In the genomic region with DNA sequence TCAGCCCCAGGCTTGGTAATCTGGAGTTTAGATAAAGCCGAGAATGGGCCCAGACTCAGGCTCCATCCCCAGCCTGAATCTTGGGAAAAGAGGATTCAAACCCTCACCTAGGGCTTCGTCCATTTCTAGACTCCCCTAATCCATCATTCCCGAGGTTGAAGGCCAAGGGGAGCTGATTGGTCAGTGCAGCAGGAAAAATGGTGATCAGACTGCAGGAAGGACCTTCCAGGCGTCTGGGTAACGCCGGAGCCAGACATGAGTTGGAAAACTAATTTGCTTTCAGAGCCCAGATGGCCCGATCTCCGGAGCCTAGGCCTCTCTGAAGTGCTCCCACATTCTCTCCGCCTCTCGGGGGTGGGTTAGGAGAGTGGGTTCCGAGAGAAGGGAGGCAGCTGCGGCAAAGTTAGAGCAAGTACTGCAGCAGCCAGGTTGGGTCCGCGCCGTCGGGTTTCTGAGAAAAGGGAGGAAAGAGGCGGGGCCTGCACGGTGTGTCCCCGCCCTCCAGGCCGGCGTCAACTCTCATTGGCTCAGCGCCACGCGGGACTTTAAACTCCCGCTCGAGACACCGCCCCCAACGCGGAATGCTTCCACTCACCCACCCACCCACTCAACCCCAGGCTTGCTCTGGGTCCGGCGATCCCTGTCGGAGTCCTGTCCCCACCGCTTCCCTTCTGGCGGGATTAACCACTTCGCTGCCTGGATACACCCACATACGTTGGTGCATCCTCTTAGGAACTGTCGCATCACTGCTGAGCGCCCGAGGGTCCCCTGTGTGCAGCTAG, we compare ENCODE assay signal across 9 cellular contexts. TPM values are rescaled to one million over a fixed set of nuclear protein-coding genes. Genes with fewer than 3 reads are reported as not detected.
DNase-seq lines count a peak whose midpoint lies in the region; ATAC-seq and TF ChIP-seq lines count a peak whose summit lies in the region.
"Had no signal": no experiment of that assay in that cellular context is flagged by ENCODE, and none has a peak within 500 bp of the region (broad histone marks: within the 10 kb centered on the region; RNA-seq: fewer than 3 reads in every experiment).

No MANE protein-coding gene starts in this region.

- H3K79me2 ChIP-seq in H9 (ENCODE audit: insufficient read depth, low read length) = no peaks in the 10 kb centered on the region

- no peaks in the 10 kb centered on the region for H3K36me3 ChIP-seq in BLaER1 treated with 17β-estradiol and CSF1 and Interleukin-3, amounts not matched to agents 10 nM and 100 nM
- H3K36me3 ChIP-seq in iPS-20b (ENCODE audit: insufficient read depth, low read depth, low read length) = no peaks in the 10 kb centered on the region
- H3K36me3 ChIP-seq in spleen = no peaks in the 10 kb centered on the region

- peaks cover 10% of the 10 kb centered on the region for H3K23me2 ChIP-seq in H9 (ENCODE audit: insufficient read length, low read depth, low read length, poor library complexity, severe bottlenecking)

- H3K4me3 ChIP-seq in BLaER1 treated with 17β-estradiol and CSF1 and Interleukin-3, amounts not matched to agents 10 nM and 100 nM = peak overlapping the region in 8 of 10 experiments; percentile 0 to 76 (median 63); a peak in 6 of 20 replicates
- H3K4me3 ChIP-seq in iPS-20b (ENCODE audit: low read length) = peak overlapping the region; percentile 65
- H3K4me3 ChIP-seq in spleen = no peak overlapping the region

- peaks cover 91 to 100% (median 98%) of the 10 kb centered on the region in 11 experiments for H3K27me3 ChIP-seq in BLaER1 treated with 17β-estradiol and CSF1 and Interleukin-3, amounts not matched to agents 10 nM and 100 nM
- H3K27me3 ChIP-seq in H9 (ENCODE audit: insufficient read depth, low read length) (peaks cover 3% of the 10 kb centered on the region; the same call in 1 of the 2 replicates), iPS-20b (ENCODE audit: insufficient read depth, low read length) (peaks cover 85% of the 10 kb centered on the region), spleen (replicated peaks in 1 of 7) (peaks cover 6 to 100% (median 97%) of the 10 kb centered on the region in 7 donors)

- intact Hi-C loops in spleen (cut with DNase I; ENCODE audit: low total_unique reads) = no loop called here

- H2BK20ac ChIP-seq in H9 (ENCODE audit: low read depth, low read length, poor library complexity, severe bottlenecking) = no peak overlapping the region

- no peak overlapping the region for H2BK5ac ChIP-seq in H9 (ENCODE audit: insufficient read length, low read length)

- peak overlapping the region in 10 of 11 experiments; percentile 12 to 99 (median 94); a peak in 17 of 22 replicates for H3K4me2 ChIP-seq in BLaER1 treated with 17β-estradiol and CSF1 and Interleukin-3, amounts not matched to agents 10 nM and 100 nM
- H3K4me2 ChIP-seq in H9 (ENCODE audit: insufficient read depth, insufficient read length, low read length) = peak overlapping the region; percentile 76

- no peak overlapping the region for H4K91ac ChIP-seq in H9 (ENCODE audit: insufficient read length, low read depth, low read length)

- peaks cover 0 to 52% (median 23%) of the 10 kb centered on the region in 11 experiments; a peak in 16 of 22 replicates for H4K20me1 ChIP-seq in BLaER1 treated with 17β-estradiol and CSF1 and Interleukin-3, amounts not matched to agents 10 nM and 100 nM
- no peaks in the 10 kb centered on the region for H4K20me1 ChIP-seq in H9 (ENCODE audit: control insufficient read depth, insufficient read depth, insufficient read length)

- H3K4me1 Mint-ChIP-seq in H9 = peaks cover 35 to 42% of the 10 kb centered on the region in 2 experiments
- H3K4me1 Mint-ChIP-seq in stimulated activated naive B cell treated with anti-CD40 and anti-IgM and Interleukin-4, amounts not matched to agents 10 μg/mL and 1 μg/mL and 100 μg/mL, for 72 hours = peaks cover 33 to 66% of the 10 kb centered on the region in 2 donors

- H3T11ph ChIP-seq in H9 (ENCODE audit: low read length) = no peak overlapping the region

- peaks cover 16 to 54% (median 48%) of the 10 kb centered on the region in 10 experiments for H3K4me1 ChIP-seq in BLaER1 treated with 17β-estradiol and CSF1 and Interleukin-3, amounts not matched to agents 10 nM and 100 nM
- H3K4me1 ChIP-seq in H9 (ENCODE audit: insufficient read depth, low read length) (peaks cover 2% of the 10 kb centered on the region; the same call in 1 of the 2 replicates), iPS-20b (ENCODE audit: insufficient read depth, low read length) (peaks cover 7% of the 10 kb centered on the region), spleen (peaks cover 7 to 58% (median 35%) of the 10 kb centered on the region in 6 donors)

- H2AK5ac ChIP-seq in H9 (ENCODE audit: insufficient read length, low read length) = no peak overlapping the region

- no peak overlapping the region for H3K4ac ChIP-seq in H9 (ENCODE audit: low read depth, low read length)

- H2BK120ac ChIP-seq in H9 (ENCODE audit: low read depth, low read length, poor library complexity, severe bottlenecking) = no peak overlapping the region

- no peak overlapping the region for H4K8ac ChIP-seq in H9 (replicated peaks; ENCODE audit: insufficient read length, low read depth, low read length)

- no peak overlapping the region for H3K27ac Mint-ChIP-seq in H9
- no peak overlapping the region for H3K27ac Mint-ChIP-seq in stimulated activated naive B cell treated with anti-CD40 and anti-IgM and Interleukin-4, amounts not matched to agents 10 μg/mL and 1 μg/mL and 100 μg/mL, for 72 hours

- peaks cover 0 to 7% (median 0%) of the 10 kb centered on the region in 11 experiments; a peak in 4 of 22 replicates for H3K9me3 ChIP-seq in BLaER1 treated with 17β-estradiol and CSF1 and Interleukin-3, amounts not matched to agents 10 nM and 100 nM (replicated peaks in 1 of 11)
- H3K9me3 ChIP-seq in H9 (ENCODE audit: control insufficient read depth, low read depth, low read length) (no peaks in the 10 kb centered on the region), iPS-20b (ENCODE audit: insufficient read depth, low read depth, low read length) (no peaks in the 10 kb centered on the region), spleen (peaks cover 0 to 6% (median 0%) of the 10 kb centered on the region in 8 donors)

- H3K56ac ChIP-seq in H9 (ENCODE audit: insufficient read length, low read depth, low read length) = no peak overlapping the region

- H3K27me3 Mint-ChIP-seq in H9 (ENCODE audit: low read depth) = peaks cover 44% of the 10 kb centered on the region
- H3K27me3 Mint-ChIP-seq in stimulated activated naive B cell treated with anti-CD40 and anti-IgM and Interleukin-4, amounts not matched to agents 10 μg/mL and 1 μg/mL and 100 μg/mL, for 72 hours = peaks cover 76 to 95% of the 10 kb centered on the region in 2 donors

- H3K18ac ChIP-seq in H9 (ENCODE audit: insufficient read length, low read depth, low read length) = no peak overlapping the region

- TF ChIP-seq POLR2A in spleen (IDR thresholded peaks at IDR 0.05) = no peak

- no peak overlapping the region for H2AFZ ChIP-seq in H9 (ENCODE audit: low read length)

- TF ChIP-seq CTCF in H9 (conservative IDR thresholded peaks at IDR 0.05) = no peak
- no peak for TF ChIP-seq CTCF in spleen (IDR thresholded peaks at IDR 0.05 in 8 of 11, conservative IDR thresholded peaks at IDR 0.05 in 3 of 11)

- H3K9me3 Mint-ChIP-seq in H9 = no peaks in the 10 kb centered on the region; a peak in 1 of 5 replicates
- peaks cover 0 to 2% of the 10 kb centered on the region in 2 donors for H3K9me3 Mint-ChIP-seq in stimulated activated naive B cell treated with anti-CD40 and anti-IgM and Interleukin-4, amounts not matched to agents 10 μg/mL and 1 μg/mL and 100 μg/mL, for 72 hours

- WGBS in H9 (ENCODE audit: extremely low coverage, insufficient read length, low lambda C conversion rate) = no CpG with 5 or more reads among the region's 39 CpGs
- 10 to 19% (median 11%) methylated on average over 28 to 39 of the region's 39 CpGs for WGBS in spleen, 5 donors

- H3K9ac ChIP-seq in BLaER1 treated with 17β-estradiol and CSF1 and Interleukin-3, amounts not matched to agents 10 nM and 100 nM = no peak overlapping the region
- H3K9ac ChIP-seq in H9 (ENCODE audit: extremely low read depth, insufficient read length, low read length) = no peak overlapping the region
- H3K9ac ChIP-seq in iPS-20b (ENCODE audit: low read depth, low read length) = no peak overlapping the region; the same call in 1 of the 2 replicates

- H3K4me3 Mint-ChIP-seq in H9 = peak overlapping the region; percentile 68 to 90
- no peak overlapping the region for H3K4me3 Mint-ChIP-seq in stimulated activated naive B cell treated with anti-CD40 and anti-IgM and Interleukin-4, amounts not matched to agents 10 μg/mL and 1 μg/mL and 100 μg/mL, for 72 hours

- H3K23ac ChIP-seq in H9 (ENCODE audit: insufficient read length, low read depth, low read length) = no peak overlapping the region

- no peak for ATAC-seq in stimulated activated naive B cell treated with anti-CD40 and anti-IgM and Interleukin-4, amounts not matched to agents 10 μg/mL and 1 μg/mL and 100 μg/mL, for 72 hours (replicated peaks)
- no peak for ATAC-seq in HG03175 (IDR thresholded peaks at IDR 0.05; ENCODE audit: unreplicated experiment)

- no peaks in the 10 kb centered on the region; a peak in 1 of 7 replicates for H3K36me3 Mint-ChIP-seq in H9 (ENCODE audit: insufficient read depth in 1 of 3, low read depth in 3 of 3)
- peaks cover 0 to 3% of the 10 kb centered on the region in 2 donors for H3K36me3 Mint-ChIP-seq in stimulated activated naive B cell treated with anti-CD40 and anti-IgM and Interleukin-4, amounts not matched to agents 10 μg/mL and 1 μg/mL and 100 μg/mL, for 72 hours

- DNase-seq in H9 = peak; percentile 73
- peak; percentile 81 for DNase-seq in SK-N-DZ (ENCODE audit: low spot score)
- DNase-seq in Kasumi-1 (lab: John Stamatoyannopoulos, UW) = no peak
- DNase-seq in stimulated activated naive B cell treated with anti-CD40 and anti-IgM and Interleukin-4, amounts not matched to agents 10 μg/mL and 1 μg/mL and 100 μg/mL, for 72 hours = no peak
- no peak for DNase-seq in spleen

- H2BK12ac ChIP-seq in H9 (ENCODE audit: insufficient read length, low read depth, low read length) = no peak overlapping the region

- H4K5ac ChIP-seq in H9 (ENCODE audit: insufficient read length, low read depth, low read length) = no peak overlapping the region

- H3K27ac ChIP-seq in BLaER1 treated with 17β-estradiol and CSF1 and Interleukin-3, amounts not matched to agents 10 nM and 100 nM = no peak overlapping the region
- H3K27ac ChIP-seq in H9 (ENCODE audit: insufficient read length, low read depth, low read length) = no peak overlapping the region
- no peak overlapping the region for H3K27ac ChIP-seq in iPS-20b (ENCODE audit: low read length)
- no peak overlapping the region for H3K27ac ChIP-seq in spleen

- no peak overlapping the region for H3K14ac ChIP-seq in H9 (ENCODE audit: insufficient read depth, low read length)

- no peaks in the 10 kb centered on the region for H3K79me1 ChIP-seq in H9 (ENCODE audit: insufficient read depth, low read depth, low read length, poor library complexity, severe bottlenecking)

- H2BK15ac ChIP-seq in H9 (ENCODE audit: low read depth, low read length) = no peak overlapping the region

RNA-seq across cellular contexts. Expression of a gene that starts 0.8 kb away (rescaled TPM):
- total RNA-seq in H9 (2021) (5.6 and 6.4 TPM in 2 replicates), spleen (not detected)
- polyA plus RNA-seq in SK-N-DZ (2014; cell fraction: cytosol; rRNA removed) = 8.0 and 8.8 TPM in 2 replicates
- polyA plus RNA-seq in SK-N-DZ (2014; cell fraction: nucleus; rRNA removed) = 2.5 and 5.7 TPM in 2 replicates
- polyA plus RNA-seq in spleen = not detected
- total RNA-seq: NCI-H460 had no signal

RNA-seq across cellular contexts. Expression of a gene that starts 3.1 kb away (rescaled TPM):
- total RNA-seq in H9 (2021) (11.8 and 15.1 TPM in 2 replicates), spleen (under 1 TPM in 6 of 7 donors, not detected in 1; 0.23 to 0.65 (median 0.33) TPM)
- polyA plus RNA-seq in SK-N-DZ (2014; cell fraction: cytosol; rRNA removed) = 18.5 and 25.5 TPM in 2 replicates
- polyA plus RNA-seq in SK-N-DZ (2014; cell fraction: nucleus; rRNA removed) = 81.0 and 102 TPM in 2 replicates
- under 1 TPM in 2 of 3 donors, not detected in 1; 0.12 to 0.32 TPM for polyA plus RNA-seq in spleen

RNA-seq across cellular contexts. Expression of a gene that starts 28.8 kb away (rescaled TPM):
- total RNA-seq in H9 (2021) (79.5 and 86.0 TPM in 2 replicates), spleen (10 to 100 TPM in 6 of 7 donors, 1 to 10 TPM in 1; 9.8 to 15.9 (median 11.7) TPM)
- polyA plus RNA-seq in SK-N-DZ (2014; cell fraction: cytosol; rRNA removed) = 88.4 and 99.4 TPM in 2 replicates
- polyA plus RNA-seq in SK-N-DZ (2014; cell fraction: nucleus; rRNA removed) = 67.7 and 74.8 TPM in 2 replicates
- polyA plus RNA-seq in spleen = 10 to 100 TPM in 2 of 3 donors, 1 to 10 TPM in 1; 4.4 to 12.2 (median 11.4) TPM

RNA-seq across cellular contexts. Expression of a gene that starts 33.3 kb away (rescaled TPM):
- 45.8 and 48.1 TPM in 2 replicates for total RNA-seq in H9 (2021)
- not detected in 2 replicates for polyA plus RNA-seq in SK-N-DZ (2014; cell fraction: cytosol; rRNA removed)
- not detected in 2 replicates for polyA plus RNA-seq in SK-N-DZ (2014; cell fraction: nucleus; rRNA removed)
- 1 to 10 TPM in 4 of 7 donors, not detected in 3; 1.1 to 4.8 (median 3.4) TPM for total RNA-seq in spleen
- 1 to 10 TPM; 5.2 to 9.1 (median 5.7) TPM for polyA plus RNA-seq in spleen
- total RNA-seq: NCI-H460 had no signal

RNA-seq across cellular contexts. Expression of a gene that starts 33.6 kb away (rescaled TPM):
- total RNA-seq in H9 (2021) = 468 and 485 TPM in 2 replicates
- polyA plus RNA-seq in SK-N-DZ (2014; cell fraction: cytosol; rRNA removed) = 767 and 849 TPM in 2 replicates
- 377 and 409 TPM in 2 replicates for polyA plus RNA-seq in SK-N-DZ (2014; cell fraction: nucleus; rRNA removed)
- total RNA-seq in spleen = 100 to 1,000 TPM in 6 of 7 donors, 10 to 100 TPM in 1; 97.9 to 203 (median 140) TPM
- 100 to 1,000 TPM in 2 of 3 donors, 10 to 100 TPM in 1; 78.3 to 123 (median 108) TPM for polyA plus RNA-seq in spleen

Comparison
In these comparisons a context has a peak if more than half of its experiments do, and no peak if none do; other contexts are left out.
1. H3K4me3 ChIP-seq: peak in BLaER1 treated with 17β-estradiol and CSF1 and Interleukin-3, amounts not matched to agents 10 nM and 100 nM (8 of 10) and iPS-20b (single experiment); none in spleen (0 of 8).
2. DNase-seq: peak in H9 (single experiment) and SK-N-DZ (single experiment); none in Kasumi-1 (0 of 2), stimulated activated naive B cell treated with anti-CD40 and anti-IgM and Interleukin-4, amounts not matched to agents 10 μg/mL and 1 μg/mL and 100 μg/mL, for 72 hours (single experiment) and spleen (single experiment).
3. H3K4me3 Mint-ChIP-seq: peak in H9 (2 of 2); none in stimulated activated naive B cell treated with anti-CD40 and anti-IgM and Interleukin-4, amounts not matched to agents 10 μg/mL and 1 μg/mL and 100 μg/mL, for 72 hours (0 of 2).